Comparison of ENCODE assay signal across 1 cellular context in genomic region chr12:109473006-109473405, GRCh38.
TF ChIP-seq lines count a peak whose summit lies in the region.

No MANE protein-coding gene starts in this region.

TF ChIP-seq in IMR-90, 13 proteins besides CTCF, POLR2A, EP300 and RAD21:
- TF ChIP-seq CHD1 (IDR thresholded peaks at IDR 0.05; ENCODE audit: low read depth, low read length) = no peak
TF ChIP-seq in IMR-90: peak in this region for 0.
